8 cellular contexts compared by ENCODE assay signal in genomic region chr21:41878831-41879189, GRCh38. TPM values are rescaled to one million over a fixed set of nuclear protein-coding genes. Genes with fewer than 3 reads are reported as not detected.
A peak's percentile ranks its signal among the peaks of the same experiment; 100 is the strongest.
DNase-seq lines count a peak whose midpoint lies in the region; ATAC-seq and TF ChIP-seq lines count a peak whose summit lies in the region.

No MANE protein-coding gene starts in this region.

- H3K27me3 Mint-ChIP-seq in activated naive CD8-positive, alpha-beta T cell: no peaks in the 10 kb centered on the region
- no peaks in the 10 kb centered on the region for H3K27me3 Mint-ChIP-seq in progenitor cell of endocrine pancreas

- no peak overlapping the region for H3K27ac ChIP-seq in upper lobe of right lung

- peaks cover 14% of the 10 kb centered on the region for H3K4me1 ChIP-seq in upper lobe of right lung

- peak; percentile 43 for ATAC-seq in GM21723 (IDR thresholded peaks at IDR 0.05; ENCODE audit: unreplicated experiment)
- ATAC-seq in SK-N-SH treated with all-trans-retinoic acid at 6 μM for 48 hours: peak; percentile 44
- ATAC-seq in upper lobe of right lung: peak; percentile 78

- no peaks in the 10 kb centered on the region for H3K9me3 Mint-ChIP-seq in activated naive CD8-positive, alpha-beta T cell (ENCODE audit: low read depth)
- no peaks in the 10 kb centered on the region for H3K9me3 Mint-ChIP-seq in progenitor cell of endocrine pancreas (ENCODE audit: low read depth)

- H3K4me3 Mint-ChIP-seq in activated naive CD8-positive, alpha-beta T cell: peak overlapping the region; percentile 40
- H3K4me3 Mint-ChIP-seq in progenitor cell of endocrine pancreas (ENCODE audit: low read depth): peak overlapping the region; percentile 60

- H3K9me3 ChIP-seq in upper lobe of right lung: no peaks in the 10 kb centered on the region

- DNase-seq in Daoy (ENCODE audit: low read depth) (peak; percentile 90), Kasumi-1 (lab: John Stamatoyannopoulos, UW) (peak; percentile 58 to 74), cardiac septum (ENCODE audit: low spot score) (peak; percentile 89), progenitor cell of endocrine pancreas (ENCODE audit: low spot score, unreplicated experiment) (peak; percentile 62), upper lobe of right lung (peak; percentile 91)

- TF ChIP-seq CTCF in progenitor cell of endocrine pancreas (IDR thresholded peaks at IDR 0.05; ENCODE audit: unreplicated experiment) (no peak), upper lobe of right lung (IDR thresholded peaks at IDR 0.05) (no peak)

- H3K36me3 Mint-ChIP-seq in activated naive CD8-positive, alpha-beta T cell: peaks cover 2% of the 10 kb centered on the region
- no peaks in the 10 kb centered on the region for H3K36me3 Mint-ChIP-seq in progenitor cell of endocrine pancreas (ENCODE audit: insufficient read depth)

- H3K4me1 Mint-ChIP-seq in activated naive CD8-positive, alpha-beta T cell (ENCODE audit: low read depth): peaks cover 26% of the 10 kb centered on the region
- H3K4me1 Mint-ChIP-seq in progenitor cell of endocrine pancreas (ENCODE audit: low read depth): peaks cover 9% of the 10 kb centered on the region

- intact Hi-C loops in cardiac septum (cut with DNase I): no loop called here
- intact Hi-C loops in upper lobe of right lung (cut with DNase I): no loop called here

- H3K4me3 ChIP-seq in upper lobe of right lung: peak overlapping the region; percentile 85

- H3K27ac Mint-ChIP-seq in activated naive CD8-positive, alpha-beta T cell: no peak overlapping the region
- H3K27ac Mint-ChIP-seq in progenitor cell of endocrine pancreas: no peak overlapping the region

- no peaks in the 10 kb centered on the region for H3K36me3 ChIP-seq in upper lobe of right lung

- no peaks in the 10 kb centered on the region for H3K27me3 ChIP-seq in upper lobe of right lung

TF ChIP-seq in SK-N-SH treated with all-trans-retinoic acid at 6 μM for 48 hours, 23 proteins besides CTCF, POLR2A, EP300 and RAD21:
- no peak for TF ChIP-seq CREB5 (CRISPR knock-in tag; IDR thresholded peaks at IDR 0.05; ENCODE audit: low read depth)
- TF ChIP-seq TSHZ2 (CRISPR knock-in tag; IDR thresholded peaks at IDR 0.05): no peak
- no peak for TF ChIP-seq OSR1 (CRISPR knock-in tag; IDR thresholded peaks at IDR 0.05)
- no peak for TF ChIP-seq ZNF70 (CRISPR knock-in tag; IDR thresholded peaks at IDR 0.05)
- no peak for TF ChIP-seq TCF4 (CRISPR knock-in tag; IDR thresholded peaks at IDR 0.05; ENCODE audit: borderline replicate concordance)
- TF ChIP-seq ZFP30 (CRISPR knock-in tag; IDR thresholded peaks at IDR 0.05): no peak
- no peak for TF ChIP-seq SNAI2 (CRISPR knock-in tag; IDR thresholded peaks at IDR 0.05)
- TF ChIP-seq ZFP3 (CRISPR knock-in tag; IDR thresholded peaks at IDR 0.05): no peak
- TF ChIP-seq, protein P1, sequence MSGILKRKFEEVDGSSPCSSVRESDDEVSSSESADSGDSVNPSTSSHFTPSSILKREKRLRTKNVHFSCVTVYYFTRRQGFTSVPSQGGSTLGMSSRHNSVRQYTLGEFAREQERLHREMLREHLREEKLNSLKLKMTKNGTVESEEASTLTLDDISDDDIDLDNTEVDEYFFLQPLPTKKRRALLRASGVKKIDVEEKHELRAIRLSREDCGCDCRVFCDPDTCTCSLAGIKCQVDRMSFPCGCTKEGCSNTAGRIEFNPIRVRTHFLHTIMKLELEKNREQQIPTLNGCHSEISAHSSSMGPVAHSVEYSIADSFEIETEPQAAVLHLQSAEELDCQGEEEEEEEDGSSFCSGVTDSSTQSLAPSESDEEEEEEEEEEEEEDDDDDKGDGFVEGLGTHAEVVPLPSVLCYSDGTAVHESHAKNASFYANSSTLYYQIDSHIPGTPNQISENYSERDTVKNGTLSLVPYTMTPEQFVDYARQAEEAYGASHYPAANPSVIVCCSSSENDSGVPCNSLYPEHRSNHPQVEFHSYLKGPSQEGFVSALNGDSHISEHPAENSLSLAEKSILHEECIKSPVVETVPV (CRISPR knock-in tag; IDR thresholded peaks at IDR 0.05): no peak
- no peak for TF ChIP-seq RARB (CRISPR knock-in tag; IDR thresholded peaks at IDR 0.05)
TF ChIP-seq in SK-N-SH treated with all-trans-retinoic acid at 6 μM for 48 hours: peak in this region for 0.

RNA-seq across cellular contexts. Expression of gene PRDM15, which starts 0.3 kb away (rescaled TPM):
- 3.3 and 3.5 TPM in 2 replicates for total RNA-seq in Daoy (2014; rRNA removed; shearing (Covaris generic))
- total RNA-seq in cardiac septum (3.5 TPM), progenitor cell of endocrine pancreas (14.0 and 16.2 TPM in 2 replicates), upper lobe of right lung (7.4 TPM)
